In genomic region chr5:44809956-44810276, GRCh38 we compare ENCODE assay signal across 8 cellular contexts. TPM values are rescaled to one million over a fixed set of nuclear protein-coding genes. Genes with fewer than 3 reads are reported as not detected.
DNase-seq lines count a peak whose midpoint lies in the region; ATAC-seq, FAIRE-seq and TF ChIP-seq lines count a peak whose summit lies in the region.

No MANE protein-coding gene starts in this region.

- H3K27me3 Mint-ChIP-seq in CD8-positive, alpha-beta T cell (ENCODE audit: low read depth) = peaks cover 2% of the 10 kb centered on the region
- no peaks in the 10 kb centered on the region for H3K27me3 Mint-ChIP-seq in osteocyte (ENCODE audit: unreplicated experiment)

- intact Hi-C loops in CD8-positive, alpha-beta T cell (cut with DNase I, micrococcal nuclease) = loop anchor here (2.0 to 10.0 kb wide), 4 partner anchors 1325 to 1498 kb away; partner anchors contain the start of genes HMGCS1 (in 2 of the 2) and TMEM267 (in 1 of the 2)
- intact Hi-C loops in PC-9 (cut with micrococcal nuclease; ENCODE audit: unreplicated experiment) = loop anchor here (2.0 to 5.0 kb wide), 3 partner anchors 67 to 1253 kb away; partner anchors contain the start of gene PAIP1

- in situ Hi-C loops in ACHN (cut with HindIII; ENCODE audit: low pct_ligation_motif_present, low pct_unique_long_range_greater_than_20kb, low sequenced_read_pairs) = no loop called here

- CTCF ChIA-PET in CD8-positive, alpha-beta T cell (lab: Charles Lee) = no interaction called here
- CTCF ChIA-PET in PC-9 (lab: Charles Lee) = interaction anchor here (0.6 kb wide), 1 partner anchor 58 kb away, joined by 5 read pairs; no protein-coding TSS in a partner anchor

- no peak for ATAC-seq in CD8-positive, alpha-beta T cell
- no peak for ATAC-seq in HG03135 (IDR thresholded peaks at IDR 0.05; ENCODE audit: unreplicated experiment)
- ATAC-seq in GM18519 (IDR thresholded peaks at IDR 0.05; ENCODE audit: low FRiP score, unreplicated experiment) = no peak

- TF ChIP-seq POLR2A in GM12891 (IDR thresholded peaks at IDR 0.05; ENCODE audit: low read depth, low read length) = no peak

- H3K9me3 ChIP-seq in CD8-positive, alpha-beta T cell (ENCODE audit: low read length) = no peaks in the 10 kb centered on the region
- H3K9me3 ChIP-seq in PC-9 (ENCODE audit: insufficient read depth, low read depth) = no peaks in the 10 kb centered on the region

- H3K27ac Mint-ChIP-seq in CD8-positive, alpha-beta T cell = peak overlapping the region; percentile 94
- H3K27ac Mint-ChIP-seq in osteocyte (ENCODE audit: unreplicated experiment) = peak overlapping the region; percentile 95

- DNase-seq in CD8-positive, alpha-beta T cell = no peak
- DNase-seq in PC-9 (no peak), epithelial cell of prostate (ENCODE audit: low read depth, low spot score) (no peak), osteocyte (ENCODE audit: extremely low spot score, unreplicated experiment) (no peak), GM12891 (ENCODE audit: insufficient read length, low spot score) (no peak), ACHN (no peak)

- H3K4me3 ChIP-seq in CD8-positive, alpha-beta T cell (ENCODE audit: low read depth, low read length) = peak overlapping the region; percentile 94
- H3K4me3 ChIP-seq in PC-9 = peak overlapping the region; percentile 86

- peaks cover 25% of the 10 kb centered on the region for H3K36me3 ChIP-seq in CD8-positive, alpha-beta T cell (ENCODE audit: insufficient read depth, low read length)
- H3K36me3 ChIP-seq in PC-9 (ENCODE audit: low read depth) = peaks cover 43% of the 10 kb centered on the region

- no TSS peak for BruUV-seq in PC-9 (replicated peaks; lab: Mats Ljungman, UMichigan)

- H3K9me3 Mint-ChIP-seq in CD8-positive, alpha-beta T cell = no peaks in the 10 kb centered on the region
- no peaks in the 10 kb centered on the region for H3K9me3 Mint-ChIP-seq in osteocyte (ENCODE audit: unreplicated experiment)

- peaks cover 55% of the 10 kb centered on the region for H3K79me2 ChIP-seq in PC-9 (ENCODE audit: low read depth)

- peak overlapping the region; percentile 99 for H2AFZ ChIP-seq in PC-9

- H3F3A ChIP-seq in PC-9 (ENCODE audit: insufficient read depth, low read depth) = peaks cover 9% of the 10 kb centered on the region

- H3K4me1 Mint-ChIP-seq in CD8-positive, alpha-beta T cell (ENCODE audit: low read depth) = peaks cover 43% of the 10 kb centered on the region
- H3K4me1 Mint-ChIP-seq in osteocyte (ENCODE audit: unreplicated experiment) = peaks cover 23% of the 10 kb centered on the region

- TF ChIP-seq CTCF in CD8-positive, alpha-beta T cell (IDR thresholded peaks at IDR 0.05) = no peak
- TF ChIP-seq CTCF in PC-9 (conservative IDR thresholded peaks at IDR 0.05) (no peak), osteocyte (IDR thresholded peaks at IDR 0.05) (no peak)

- POLR2A ChIA-PET in CD8-positive, alpha-beta T cell (lab: Charles Lee) = interaction anchor here (1.0 kb wide), 1 partner anchor 1642 kb away, joined by 3 read pairs; no protein-coding TSS in a partner anchor
- POLR2A ChIA-PET in PC-9 (lab: Charles Lee; ENCODE audit: unreplicated experiment) = interaction anchor here (0.6 kb wide), 1 partner anchor 40 kb away, joined by 5 read pairs; no protein-coding TSS in a partner anchor

- H3K27ac ChIP-seq in CD8-positive, alpha-beta T cell (ENCODE audit: low read depth, low read length) = peak overlapping the region; percentile 89
- H3K27ac ChIP-seq in PC-9 = peak overlapping the region; percentile 64
- H3K27ac ChIP-seq in epithelial cell of prostate = peak overlapping the region; percentile 65

- peak overlapping the region; percentile 88 for H3K4me2 ChIP-seq in PC-9

- peaks cover 45% of the 10 kb centered on the region for H3K36me3 Mint-ChIP-seq in CD8-positive, alpha-beta T cell
- H3K36me3 Mint-ChIP-seq in osteocyte (ENCODE audit: unreplicated experiment) = peaks cover 19% of the 10 kb centered on the region

- no peaks in the 10 kb centered on the region for H3K9me2 ChIP-seq in PC-9 (ENCODE audit: insufficient read depth)

- H3K4me3 Mint-ChIP-seq in CD8-positive, alpha-beta T cell = peak overlapping the region; percentile 91
- H3K4me3 Mint-ChIP-seq in osteocyte (ENCODE audit: unreplicated experiment) = peak overlapping the region; percentile 93

- peaks cover 26% of the 10 kb centered on the region for H4K20me1 ChIP-seq in PC-9 (ENCODE audit: insufficient read depth)

- no peaks in the 10 kb centered on the region for H3K27me3 ChIP-seq in CD8-positive, alpha-beta T cell (ENCODE audit: insufficient read depth, low read length)
- no peaks in the 10 kb centered on the region for H3K27me3 ChIP-seq in PC-9 (ENCODE audit: insufficient read depth, low read depth)

- H3K4me1 ChIP-seq in CD8-positive, alpha-beta T cell (ENCODE audit: insufficient read depth, low read length) = peaks cover 22% of the 10 kb centered on the region
- H3K4me1 ChIP-seq in PC-9 (replicated peaks; ENCODE audit: insufficient read depth) = peaks cover 26% of the 10 kb centered on the region

- FAIRE-seq in GM12891 (lab: Jason Lieb, UNC) = no peak

TF ChIP-seq in GM12891, 5 proteins besides CTCF, POLR2A, EP300 and RAD21:
- TF ChIP-seq TAF1 (IDR thresholded peaks at IDR 0.05; ENCODE audit: low read depth, low read length) (no peak), PAX5 (IDR thresholded peaks at IDR 0.05; ENCODE audit: insufficient read depth, low read length, severe bottlenecking) (no peak), POLR2AphosphoS5 (IDR thresholded peaks at IDR 0.05; ENCODE audit: low read depth, low read length) (no peak), SPI1 (IDR thresholded peaks at IDR 0.05; ENCODE audit: low read depth, low read length) (no peak)

RNA-seq across cellular contexts. Expression of gene MRPS30, which starts 1.2 kb away (rescaled TPM):
- total RNA-seq in CD8-positive, alpha-beta T cell = 10 to 100 TPM; 51.5 to 52.4 TPM
- 101 and 106 TPM in 2 replicates for total RNA-seq in PC-9 (2021)
- 35.3 and 40.2 TPM in 2 replicates for total RNA-seq in osteocyte
- polyA plus RNA-seq in GM12891 (2012; ENCODE audit: low read depth, missing spikeins) = 37.5 TPM
